In the genomic region with DNA sequence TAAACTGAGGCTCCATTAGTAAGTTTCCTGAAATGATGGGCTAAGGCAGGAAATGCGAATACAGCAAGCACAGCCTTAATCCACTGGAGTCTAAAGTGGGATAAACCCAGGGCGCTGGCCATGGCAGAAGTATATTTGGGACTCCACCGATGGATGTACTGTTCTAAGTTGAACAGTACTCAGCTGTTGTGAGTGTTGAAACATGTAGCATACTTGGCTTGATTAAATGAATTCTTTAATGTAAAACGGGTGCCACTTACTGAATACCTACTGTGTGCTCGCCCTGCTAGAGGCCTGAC, we compare ENCODE assay signal across 11 cellular contexts. TPM values are rescaled to one million over a fixed set of nuclear protein-coding genes. Genes with fewer than 3 reads are reported as not detected.
DNase-seq lines count a peak whose midpoint lies in the region; ATAC-seq and TF ChIP-seq lines count a peak whose summit lies in the region.
"Had no signal": no experiment of that assay in that cellular context is flagged by ENCODE, and none has a peak within 500 bp of the region (broad histone marks: within the 10 kb centered on the region; RNA-seq: fewer than 3 reads in every experiment).

No MANE protein-coding gene starts in this region.

- H3K27ac ChIP-seq in muscle layer of colon (ENCODE audit: low read depth, low read length) (peak overlapping the region; percentile 90), upper lobe of right lung (peak overlapping the region; percentile 75)
- H3K27ac ChIP-seq: HL-60, RWPE1 had no signal

- no peaks in the 10 kb centered on the region for H3K9me3 Mint-ChIP-seq in activated CD4-positive, alpha-beta T cell treated with anti-CD3 and anti-CD28 coated beads, Interleukin-2, amount 10 ng/mL, durations not matched to agents 24 days and 14 days
- no peaks in the 10 kb centered on the region for H3K9me3 Mint-ChIP-seq in endothelial cell (ENCODE audit: unreplicated experiment)

- TF ChIP-seq CTCF in endothelial cell (IDR thresholded peaks at IDR 0.05; ENCODE audit: unreplicated experiment) (no peak), upper lobe of right lung (IDR thresholded peaks at IDR 0.05) (no peak)

- peak overlapping the region; percentile 57 to 69 for H3K4me3 ChIP-seq in muscle layer of colon (ENCODE audit: low read depth in 1 of 2, low read length in 2 of 2)
- H3K4me3 ChIP-seq in upper lobe of right lung = peak overlapping the region; percentile 60

- H3K4me1 ChIP-seq in muscle layer of colon (ENCODE audit: insufficient read depth, low read length) (peaks cover 32% of the 10 kb centered on the region), upper lobe of right lung (no peaks in the 10 kb centered on the region)

- peak overlapping the region; percentile 45 for H3K9ac ChIP-seq in muscle layer of colon (ENCODE audit: low read length)

- DNase-seq in activated CD4-positive, alpha-beta T cell treated with anti-CD3 and anti-CD28 coated beads, Interleukin-2, amount 10 ng/mL, durations not matched to agents 24 days and 14 days = no peak
- DNase-seq in activated CD4-positive, alpha-beta T cell treated with anti-CD3 and anti-CD28 coated beads, Interleukin-2, amount 50 U/mL, for 1 hour = no peak
- DNase-seq in endothelial cell (ENCODE audit: low spot score) = no peak
- DNase-seq in upper lobe of right lung = no peak
- no peak for DNase-seq in NCI-H2196 treated with DMSO at 0.1 percent for 48 hours (lab: John Stamatoyannopoulos, UW; ENCODE audit: unreplicated experiment)
- DNase-seq: AML-193 had no signal

- H3K36me3 ChIP-seq in muscle layer of colon (ENCODE audit: insufficient read depth, low read length) (no peaks in the 10 kb centered on the region), upper lobe of right lung (no peaks in the 10 kb centered on the region)

- H3K9me3 ChIP-seq in muscle layer of colon (ENCODE audit: low read length) (no peaks in the 10 kb centered on the region), upper lobe of right lung (no peaks in the 10 kb centered on the region)

- intact Hi-C loops in activated CD4-positive, alpha-beta T cell treated with anti-CD3 and anti-CD28 coated beads, Interleukin-2, amount 10 ng/mL, durations not matched to agents 24 days and 14 days (cut with micrococcal nuclease) = loop anchor here (5.0 kb wide), 1 partner anchor 69 kb away; a partner anchor contains a TSS
- intact Hi-C loops in upper lobe of right lung (cut with DNase I) = no loop called here

- no peaks in the 10 kb centered on the region for H3K36me3 Mint-ChIP-seq in activated CD4-positive, alpha-beta T cell treated with anti-CD3 and anti-CD28 coated beads, Interleukin-2, amount 10 ng/mL, durations not matched to agents 24 days and 14 days (ENCODE audit: low read depth)
- H3K36me3 Mint-ChIP-seq in endothelial cell (ENCODE audit: low read depth, unreplicated experiment) = no peaks in the 10 kb centered on the region

- H3K27ac Mint-ChIP-seq in activated CD4-positive, alpha-beta T cell treated with anti-CD3 and anti-CD28 coated beads, Interleukin-2, amount 10 ng/mL, durations not matched to agents 24 days and 14 days = no peak overlapping the region
- no peak overlapping the region for H3K27ac Mint-ChIP-seq in endothelial cell (ENCODE audit: unreplicated experiment)

- ATAC-seq in upper lobe of right lung (no peak), GM21447 (IDR thresholded peaks at IDR 0.05; ENCODE audit: unreplicated experiment) (no peak), GM18520 (IDR thresholded peaks at IDR 0.05; ENCODE audit: unreplicated experiment) (no peak)

- H3K27me3 Mint-ChIP-seq in activated CD4-positive, alpha-beta T cell treated with anti-CD3 and anti-CD28 coated beads, Interleukin-2, amount 10 ng/mL, durations not matched to agents 24 days and 14 days = peaks cover 57% of the 10 kb centered on the region
- H3K27me3 Mint-ChIP-seq in endothelial cell (ENCODE audit: unreplicated experiment) = peaks cover 5% of the 10 kb centered on the region

- H3K27me3 ChIP-seq in muscle layer of colon (ENCODE audit: control insufficient read depth in 1 of 2, insufficient read depth in 2 of 2, low read length in 2 of 2) (no peaks in the 10 kb centered on the region), upper lobe of right lung (no peaks in the 10 kb centered on the region)

- H3K4me3 Mint-ChIP-seq in activated CD4-positive, alpha-beta T cell treated with anti-CD3 and anti-CD28 coated beads, Interleukin-2, amount 10 ng/mL, durations not matched to agents 24 days and 14 days = peak overlapping the region; percentile 77
- H3K4me3 Mint-ChIP-seq in endothelial cell (ENCODE audit: unreplicated experiment) = peak overlapping the region; percentile 92

- no peaks in the 10 kb centered on the region for H3K4me1 Mint-ChIP-seq in activated CD4-positive, alpha-beta T cell treated with anti-CD3 and anti-CD28 coated beads, Interleukin-2, amount 10 ng/mL, durations not matched to agents 24 days and 14 days
- H3K4me1 Mint-ChIP-seq in endothelial cell (ENCODE audit: unreplicated experiment) = peaks cover 2% of the 10 kb centered on the region

RNA-seq across cellular contexts. Expression of a gene that starts 1.0 kb away (rescaled TPM):
- total RNA-seq in activated CD4-positive, alpha-beta T cell treated with anti-CD3 and anti-CD28 coated beads, Interleukin-2, amount 10 ng/mL, durations not matched to agents 24 days and 14 days = not detected in 2 replicates
- total RNA-seq in endothelial cell (ENCODE audit: unreplicated experiment) (2.7 TPM), upper lobe of right lung (15.6 TPM)
